1 cellular context compared by ENCODE assay signal in genomic region chr12:124744273-124744640, GRCh38.
TF ChIP-seq lines count a peak whose summit lies in the region.

No MANE protein-coding gene starts in this region.

TF ChIP-seq in HCT116, 20 proteins besides CTCF, POLR2A, EP300 and RAD21 (continued from another document):
- TF ChIP-seq ZBTB33 (IDR thresholded peaks at IDR 0.05; ENCODE audit: extremely low read depth, insufficient replicate concordance, low read length) (no peak), CBX3 (IDR thresholded peaks at IDR 0.05; ENCODE audit: low read depth) (no peak), EZH2phosphoT487 (IDR thresholded peaks at IDR 0.05; ENCODE audit: borderline replicate concordance) (no peak), CEBPB (IDR thresholded peaks at IDR 0.05; ENCODE audit: low read depth) (no peak), POLR2AphosphoS5 (IDR thresholded peaks at IDR 0.05; ENCODE audit: low read depth, low read length) (no peak), JUND (IDR thresholded peaks at IDR 0.05) (no peak), ATF3 (IDR thresholded peaks at IDR 0.05) (no peak), MAX (IDR thresholded peaks at IDR 0.05) (no peak)
